Comparison of ENCODE assay signal across 23 cellular contexts in the genomic region with DNA sequence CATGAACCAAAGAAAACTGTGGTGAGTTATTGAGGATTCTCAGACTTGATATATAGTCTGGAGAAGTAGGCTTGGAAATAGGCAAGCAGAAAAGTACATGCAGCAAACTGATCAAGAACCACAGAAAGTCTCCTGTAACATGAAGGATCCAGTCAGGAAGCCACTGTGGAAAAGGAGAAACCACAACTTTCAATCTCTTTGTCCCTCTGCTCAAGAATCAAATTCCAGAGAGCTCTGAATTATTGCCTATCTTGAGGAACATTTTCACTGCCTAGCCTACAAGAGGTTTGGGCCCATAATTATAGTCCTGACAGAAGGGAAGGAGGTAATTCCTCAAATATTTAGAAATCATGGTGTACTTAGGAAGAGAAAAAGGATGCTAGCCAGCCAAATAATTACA. TPM values are rescaled to one million over a fixed set of nuclear protein-coding genes. Genes with fewer than 3 reads are reported as not detected.
A peak's percentile ranks its signal among the peaks of the same experiment; 100 is the strongest.
DNase-seq lines count a peak whose midpoint lies in the region; ATAC-seq and TF ChIP-seq lines count a peak whose summit lies in the region.
"Had no signal": no experiment of that assay in that cellular context is flagged by ENCODE, and none has a peak within 500 bp of the region (broad histone marks: within the 10 kb centered on the region; RNA-seq: fewer than 3 reads in every experiment).

No MANE protein-coding gene starts in this region.

- H3K4me3 ChIP-seq in astrocyte of the cerebellum (ENCODE audit: low read depth, low read length) (no peak overlapping the region), mesenchymal stem cell (ENCODE audit: insufficient read depth in 1 of 2, low read depth in 1 of 2, low read length in 2 of 2) (no peak overlapping the region)
- H3K4me3 ChIP-seq: BLaER1 treated with 17β-estradiol and CSF1 and Interleukin-3, amounts not matched to agents 10 nM and 100 nM; SK-N-MC had no signal

- no peak overlapping the region for H3K4ac ChIP-seq in mesenchymal stem cell (ENCODE audit: low read depth in 1 of 2, low read length in 2 of 2)

- H3K79me1 ChIP-seq in mesenchymal stem cell (replicated peaks; ENCODE audit: low read length, poor library complexity, severe bottlenecking), result no peaks in the 10 kb centered on the region

- no peak for TF ChIP-seq CTCF in astrocyte of the cerebellum (IDR thresholded peaks at IDR 0.05; ENCODE audit: low read depth, low read length, missing control alignments)
- no peak for TF ChIP-seq CTCF in natural killer cell (IDR thresholded peaks at IDR 0.05)
- no peak for TF ChIP-seq CTCF in RWPE1 (conservative IDR thresholded peaks at IDR 0.05; ENCODE audit: low read depth)

- no peak overlapping the region for H2AFZ ChIP-seq in mesenchymal stem cell (ENCODE audit: low read depth, low read length)

- H3K27ac Mint-ChIP-seq in natural killer cell, result no peak overlapping the region
- H3K27ac Mint-ChIP-seq: CD4-positive, alpha-beta memory T cell had no signal

- no peaks in the 10 kb centered on the region for H3K27me3 ChIP-seq in mesenchymal stem cell (ENCODE audit: control insufficient read depth in 1 of 2, insufficient read depth in 1 of 2, low read length in 2 of 2)
- H3K27me3 ChIP-seq: BLaER1 treated with 17β-estradiol and CSF1 and Interleukin-3, amounts not matched to agents 10 nM and 100 nM had no signal

- H3K4me3 Mint-ChIP-seq in natural killer cell, result no peak overlapping the region
- H3K4me3 Mint-ChIP-seq: CD4-positive, alpha-beta memory T cell had no signal

- intact Hi-C loops in natural killer cell (cut with micrococcal nuclease), result no loop called here

- CTCF ChIA-PET in RWPE1 (lab: Yijun Ruan, JAX), result no interaction called here

- H3K4me2 ChIP-seq in mesenchymal stem cell (ENCODE audit: low read length, poor library complexity, severe bottlenecking), result no peak overlapping the region
- H3K4me2 ChIP-seq: BLaER1 treated with 17β-estradiol and CSF1 and Interleukin-3, amounts not matched to agents 10 nM and 100 nM had no signal

- in situ Hi-C loops in astrocyte of the cerebellum (cut with HindIII; ENCODE audit: low sequenced_read_pairs), result no loop called here

- H2AK5ac ChIP-seq in mesenchymal stem cell (ENCODE audit: low read length, severe bottlenecking), result no peak overlapping the region

- POLR2A ChIA-PET in RWPE1 (lab: Yijun Ruan, JAX; ENCODE audit: low non-redundant PET), result no interaction called here

- no peaks in the 10 kb centered on the region for H3K4me1 Mint-ChIP-seq in natural killer cell
- H3K4me1 Mint-ChIP-seq: CD4-positive, alpha-beta memory T cell had no signal

- H3K9ac ChIP-seq in mesenchymal stem cell (ENCODE audit: low read length), result no peak overlapping the region
- H3K9ac ChIP-seq: BLaER1 treated with 17β-estradiol and CSF1 and Interleukin-3, amounts not matched to agents 10 nM and 100 nM had no signal

- H4K8ac ChIP-seq in mesenchymal stem cell (ENCODE audit: low read length), result no peak overlapping the region

- no peak overlapping the region for H3K18ac ChIP-seq in mesenchymal stem cell (ENCODE audit: low read depth in 1 of 2, low read length in 2 of 2)

- no peak overlapping the region for H2BK12ac ChIP-seq in mesenchymal stem cell (ENCODE audit: low read length in 2 of 2)

- no peak overlapping the region for H3K14ac ChIP-seq in mesenchymal stem cell (ENCODE audit: low read length in 2 of 2)

- H2BK5ac ChIP-seq in mesenchymal stem cell (ENCODE audit: low read depth, low read length, poor library complexity, severe bottlenecking), result no peak overlapping the region

- no peaks in the 10 kb centered on the region for H3K36me3 ChIP-seq in mesenchymal stem cell (ENCODE audit: control insufficient read depth in 1 of 2, insufficient read depth in 2 of 2, low read depth in 1 of 2, low read length in 2 of 2)
- H3K36me3 ChIP-seq: BLaER1 treated with 17β-estradiol and CSF1 and Interleukin-3, amounts not matched to agents 10 nM and 100 nM had no signal

- no peak for ATAC-seq in HG03139 (IDR thresholded peaks at IDR 0.05; ENCODE audit: unreplicated experiment)
- no peak for ATAC-seq in GM19452 (IDR thresholded peaks at IDR 0.05; ENCODE audit: unreplicated experiment)
- no peak for ATAC-seq in natural killer cell

- no peak overlapping the region for H4K91ac ChIP-seq in mesenchymal stem cell (ENCODE audit: low read length)

- no peak overlapping the region for H3K23ac ChIP-seq in mesenchymal stem cell (ENCODE audit: low read length in 2 of 2)

- DNase-seq in LHCN-M2 (ENCODE audit: low read depth), result peak; percentile 23
- peak; percentile 31 for DNase-seq in astrocyte of the cerebellum (ENCODE audit: low read depth)
- peak; percentile 12 for DNase-seq in mesenchymal stem cell
- no peak for DNase-seq in natural killer cell
- no peak for DNase-seq in RWPE1 (ENCODE audit: low spot score)
- DNase-seq: Caco-2; CD4-positive, alpha-beta memory T cell; DMS 273 treated with DMSO at 0.1 percent for 48 hours; DMS79 treated with DMSO at 0.1 percent for 48 hours; GOT3; HCEC 1CT; KG1; NCI-H1105; NCI-H2029 treated with DMSO at 0.1 percent for 48 hours; NCI-H446 treated with DMSO at 0.1 percent for 48 hours; NCI-H526 treated with DMSO at 0.1 percent for 48 hours; PC-3; SHP77 had no signal

- H3K9me3 ChIP-seq in mesenchymal stem cell (ENCODE audit: control insufficient read depth, low read length), result no peaks in the 10 kb centered on the region
- H3K9me3 ChIP-seq: BLaER1 treated with 17β-estradiol and CSF1 and Interleukin-3, amounts not matched to agents 10 nM and 100 nM; Caco-2 had no signal

- peaks cover 15 to 19% of the 10 kb centered on the region in 2 donors for H3K27me3 Mint-ChIP-seq in natural killer cell (ENCODE audit: low read depth in 2 of 2)

- H3K9me3 Mint-ChIP-seq in natural killer cell, result no peaks in the 10 kb centered on the region
- H3K9me3 Mint-ChIP-seq: CD4-positive, alpha-beta memory T cell had no signal

- H2BK15ac ChIP-seq in mesenchymal stem cell (ENCODE audit: low read depth, poor library complexity, severe bottlenecking), result no peak overlapping the region

- H3K27ac ChIP-seq in mesenchymal stem cell (ENCODE audit: low read length, poor library complexity, severe bottlenecking) (no peak overlapping the region), RWPE1 (no peak overlapping the region)
- H3K27ac ChIP-seq: BLaER1 treated with 17β-estradiol and CSF1 and Interleukin-3, amounts not matched to agents 10 nM and 100 nM; SK-N-MC had no signal

- H2BK120ac ChIP-seq in mesenchymal stem cell (ENCODE audit: low read depth, low read length), result no peak overlapping the region

- no peaks in the 10 kb centered on the region for H3K4me1 ChIP-seq in mesenchymal stem cell (ENCODE audit: control insufficient read depth, insufficient read depth, low read depth, low read length)
- H3K4me1 ChIP-seq: BLaER1 treated with 17β-estradiol and CSF1 and Interleukin-3, amounts not matched to agents 10 nM and 100 nM had no signal

- no peaks in the 10 kb centered on the region for H3K36me3 Mint-ChIP-seq in natural killer cell
- H3K36me3 Mint-ChIP-seq: CD4-positive, alpha-beta memory T cell had no signal

RNA-seq across cellular contexts. Expression of gene ADAMTS1, which starts 43.0 kb away (rescaled TPM):
- 82.8 and 101 TPM in 2 replicates for total RNA-seq in LHCN-M2 (2014; rRNA removed)
- 75.9 TPM for polyA plus RNA-seq in LHCN-M2 (2012)
- 75.4 TPM for polyA plus RNA-seq in mesenchymal stem cell (2013, experiment 1 of 2)
- polyA plus RNA-seq in mesenchymal stem cell (2013, experiment 2 of 2), result 67.0 TPM
- 10 to 100 TPM; 12.5 to 18.7 (median 17.1) TPM for total RNA-seq in natural killer cell
- total RNA-seq: Caco-2; CD4-positive, alpha-beta memory T cell; HT1080 had no signal

Comparison
In these comparisons a context has a peak if more than half of its experiments do, and no peak if none do; other contexts are left out.
1. DNase-seq: peak in LHCN-M2 (single experiment), astrocyte of the cerebellum (single experiment) and mesenchymal stem cell (single experiment); none in natural killer cell (single experiment) and RWPE1 (single experiment).